Comparison of ENCODE assay signal across 1 cellular context in genomic region chr2:27092696-27093429, GRCh38.
TF ChIP-seq lines count a peak whose summit lies in the region.

No MANE protein-coding gene starts in this region.

TF ChIP-seq in HepG2, 621 proteins besides CTCF, POLR2A, EP300 and RAD21 (continued from another document and continues in another):
- TF ChIP-seq, protein P1, sequence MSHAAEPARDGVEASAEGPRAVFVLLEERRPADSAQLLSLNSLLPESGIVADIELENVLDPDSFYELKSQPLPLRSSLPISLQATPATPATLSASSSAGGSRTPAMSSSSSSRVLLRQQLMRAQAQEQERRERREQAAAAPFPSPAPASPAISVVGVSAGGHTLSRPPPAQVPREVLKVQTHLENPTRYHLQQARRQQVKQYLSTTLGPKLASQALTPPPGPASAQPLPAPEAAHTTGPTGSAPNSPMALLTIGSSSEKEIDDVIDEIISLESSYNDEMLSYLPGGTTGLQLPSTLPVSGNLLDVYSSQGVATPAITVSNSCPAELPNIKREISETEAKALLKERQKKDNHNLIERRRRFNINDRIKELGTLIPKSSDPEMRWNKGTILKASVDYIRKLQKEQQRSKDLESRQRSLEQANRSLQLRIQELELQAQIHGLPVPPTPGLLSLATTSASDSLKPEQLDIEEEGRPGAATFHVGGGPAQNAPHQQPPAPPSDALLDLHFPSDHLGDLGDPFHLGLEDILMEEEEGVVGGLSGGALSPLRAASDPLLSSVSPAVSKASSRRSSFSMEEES (CRISPR knock-in tag; IDR thresholded peaks at IDR 0.05), result peak; percentile 61; the same call in 1 of the 2 replicates
- no peak for TF ChIP-seq KLF15 (CRISPR knock-in tag; IDR thresholded peaks at IDR 0.05; ENCODE audit: borderline replicate concordance)
- peak; percentile 11 for TF ChIP-seq TEAD3 (CRISPR knock-in tag; optimal IDR thresholded peaks at IDR 0.05; ENCODE audit: borderline replicate concordance)
- TF ChIP-seq ZNF224 (CRISPR knock-in tag; IDR thresholded peaks at IDR 0.05), result no peak
- TF ChIP-seq KLF12 (CRISPR knock-in tag; IDR thresholded peaks at IDR 0.05; ENCODE audit: borderline replicate concordance), result peak; percentile 41; the same call in 1 of the 2 replicates
- TF ChIP-seq EED (CRISPR knock-in tag; IDR thresholded peaks at IDR 0.05), result peak; percentile 6; the same call in 1 of the 2 replicates
- TF ChIP-seq FOXA3 (CRISPR knock-in tag; IDR thresholded peaks at IDR 0.05), result peak; percentile 71
- no peak for TF ChIP-seq KDM5A (IDR thresholded peaks at IDR 0.05; ENCODE audit: borderline replicate concordance, low read length)
- no peak for TF ChIP-seq CENPT (CRISPR knock-in tag; IDR thresholded peaks at IDR 0.05; ENCODE audit: low read depth)
- TF ChIP-seq GATA4 (IDR thresholded peaks at IDR 0.05; ENCODE audit: borderline replicate concordance, low read depth), result peak; percentile 72; the same call in 1 of the 2 replicates
- TF ChIP-seq MYC (CRISPR knock-in tag; IDR thresholded peaks at IDR 0.05; ENCODE audit: borderline replicate concordance), result peak; percentile 96
- TF ChIP-seq ZNF552 (CRISPR knock-in tag; IDR thresholded peaks at IDR 0.05; ENCODE audit: borderline replicate concordance), result no peak
- TF ChIP-seq, protein P2, sequence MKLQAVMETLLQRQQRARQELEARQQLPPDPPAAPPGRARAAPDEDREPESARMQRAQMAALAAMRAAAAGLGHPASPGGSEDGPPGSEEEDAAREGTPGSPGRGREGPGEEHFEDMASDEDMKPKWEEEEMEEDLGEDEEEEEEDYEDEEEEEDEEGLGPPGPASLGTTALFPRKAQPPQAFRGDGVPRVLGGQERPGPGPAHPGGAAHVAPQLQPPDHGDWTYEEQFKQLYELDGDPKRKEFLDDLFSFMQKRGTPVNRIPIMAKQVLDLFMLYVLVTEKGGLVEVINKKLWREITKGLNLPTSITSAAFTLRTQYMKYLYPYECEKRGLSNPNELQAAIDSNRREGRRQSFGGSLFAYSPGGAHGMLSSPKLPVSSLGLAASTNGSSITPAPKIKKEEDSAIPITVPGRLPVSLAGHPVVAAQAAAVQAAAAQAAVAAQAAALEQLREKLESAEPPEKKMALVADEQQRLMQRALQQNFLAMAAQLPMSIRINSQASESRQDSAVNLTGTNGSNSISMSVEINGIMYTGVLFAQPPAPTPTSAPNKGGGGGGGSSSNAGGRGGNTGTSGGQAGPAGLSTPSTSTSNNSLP (IDR thresholded peaks at IDR 0.05; ENCODE audit: low read depth, low read length), result no peak
- peak; percentile 75 for TF ChIP-seq PRDM15 (CRISPR knock-in tag; IDR thresholded peaks at IDR 0.05)
- peak; percentile 97 for TF ChIP-seq HNF1B (CRISPR knock-in tag; IDR thresholded peaks at IDR 0.05)
- TF ChIP-seq, protein P3, sequence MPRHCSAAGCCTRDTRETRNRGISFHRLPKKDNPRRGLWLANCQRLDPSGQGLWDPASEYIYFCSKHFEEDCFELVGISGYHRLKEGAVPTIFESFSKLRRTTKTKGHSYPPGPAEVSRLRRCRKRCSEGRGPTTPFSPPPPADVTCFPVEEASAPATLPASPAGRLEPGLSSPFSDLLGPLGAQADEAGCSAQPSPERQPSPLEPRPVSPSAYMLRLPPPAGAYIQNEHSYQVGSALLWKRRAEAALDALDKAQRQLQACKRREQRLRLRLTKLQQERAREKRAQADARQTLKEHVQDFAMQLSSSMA (CRISPR knock-in tag; IDR thresholded peaks at IDR 0.05), result peak; percentile 73; the same call in 1 of the 2 replicates
- TF ChIP-seq MLXIP (CRISPR knock-in tag; IDR thresholded peaks at IDR 0.05; ENCODE audit: borderline replicate concordance), result peak; percentile 69; the same call in 1 of the 2 replicates
- TF ChIP-seq PAX8 (CRISPR knock-in tag; IDR thresholded peaks at IDR 0.05; ENCODE audit: borderline replicate concordance), result no peak
- TF ChIP-seq KLF11 (CRISPR knock-in tag; IDR thresholded peaks at IDR 0.05), result peak; percentile 61; the same call in 1 of the 2 replicates
- TF ChIP-seq GABPB1 (CRISPR knock-in tag; IDR thresholded peaks at IDR 0.05), result peak; percentile 67
- peak; percentile 57; the same call in 1 of the 2 replicates for TF ChIP-seq GFI1 (CRISPR knock-in tag; IDR thresholded peaks at IDR 0.05; ENCODE audit: borderline replicate concordance)
- peak; percentile 59; the same call in 1 of the 2 replicates for TF ChIP-seq NCOR1 (IDR thresholded peaks at IDR 0.05; ENCODE audit: borderline replicate concordance, low read length)
- TF ChIP-seq BRD4 (CRISPR knock-in tag; IDR thresholded peaks at IDR 0.05), result peak; percentile 98
- TF ChIP-seq RARA (CRISPR knock-in tag; IDR thresholded peaks at IDR 0.05), result peak; percentile 86
- TF ChIP-seq, protein P4, sequence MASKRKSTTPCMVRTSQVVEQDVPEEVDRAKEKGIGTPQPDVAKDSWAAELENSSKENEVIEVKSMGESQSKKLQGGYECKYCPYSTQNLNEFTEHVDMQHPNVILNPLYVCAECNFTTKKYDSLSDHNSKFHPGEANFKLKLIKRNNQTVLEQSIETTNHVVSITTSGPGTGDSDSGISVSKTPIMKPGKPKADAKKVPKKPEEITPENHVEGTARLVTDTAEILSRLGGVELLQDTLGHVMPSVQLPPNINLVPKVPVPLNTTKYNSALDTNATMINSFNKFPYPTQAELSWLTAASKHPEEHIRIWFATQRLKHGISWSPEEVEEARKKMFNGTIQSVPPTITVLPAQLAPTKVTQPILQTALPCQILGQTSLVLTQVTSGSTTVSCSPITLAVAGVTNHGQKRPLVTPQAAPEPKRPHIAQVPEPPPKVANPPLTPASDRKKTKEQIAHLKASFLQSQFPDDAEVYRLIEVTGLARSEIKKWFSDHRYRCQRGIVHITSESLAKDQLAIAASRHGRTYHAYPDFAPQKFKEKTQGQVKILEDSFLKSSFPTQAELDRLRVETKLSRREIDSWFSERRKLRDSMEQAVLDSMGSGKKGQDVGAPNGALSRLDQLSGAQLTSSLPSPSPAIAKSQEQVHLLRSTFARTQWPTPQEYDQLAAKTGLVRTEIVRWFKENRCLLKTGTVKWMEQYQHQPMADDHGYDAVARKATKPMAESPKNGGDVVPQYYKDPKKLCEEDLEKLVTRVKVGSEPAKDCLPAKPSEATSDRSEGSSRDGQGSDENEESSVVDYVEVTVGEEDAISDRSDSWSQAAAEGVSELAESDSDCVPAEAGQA (IDR thresholded peaks at IDR 0.05; ENCODE audit: low read depth), result peak; percentile 61
- TF ChIP-seq, protein P4 (CRISPR knock-in tag; IDR thresholded peaks at IDR 0.05; ENCODE audit: borderline replicate concordance), result no peak
- TF ChIP-seq CC2D1A (CRISPR knock-in tag; IDR thresholded peaks at IDR 0.05), result no peak
- peak; percentile 66; the same call in 1 of the 2 replicates for TF ChIP-seq CCDC6 (CRISPR knock-in tag; IDR thresholded peaks at IDR 0.05)
- peak; percentile 60; the same call in 1 of the 2 replicates for TF ChIP-seq CBX5 (CRISPR knock-in tag; IDR thresholded peaks at IDR 0.05; ENCODE audit: borderline replicate concordance)
- TF ChIP-seq ZNF512B (CRISPR knock-in tag; IDR thresholded peaks at IDR 0.05; ENCODE audit: borderline replicate concordance), result peak; percentile 86; the same call in 1 of the 2 replicates
- no peak for TF ChIP-seq BHLHE40 (IDR thresholded peaks at IDR 0.05; ENCODE audit: low read length)
- peak; percentile 15; the same call in 1 of the 2 replicates for TF ChIP-seq TCF7 (IDR thresholded peaks at IDR 0.05; ENCODE audit: low read depth)
- TF ChIP-seq GATAD1 (CRISPR knock-in tag; IDR thresholded peaks at IDR 0.05), result peak; percentile 69
